1 cellular context compared by ENCODE assay signal in genomic region chr20:62849431-62849830, GRCh38.
A peak's percentile ranks its signal among the peaks of the same experiment; 100 is the strongest.
TF ChIP-seq lines count a peak whose summit lies in the region.

No MANE protein-coding gene starts in this region.

TF ChIP-seq in K562, 482 proteins besides CTCF, POLR2A, EP300 and RAD21:
- TF ChIP-seq RREB1 (CRISPR knock-in tag; IDR thresholded peaks at IDR 0.05) = no peak
- peak; percentile 37; the same call in 1 of the 2 replicates for TF ChIP-seq ZNF121 (CRISPR knock-in tag; conservative IDR thresholded peaks at IDR 0.05)
